ENCODE assay signal across 9 cellular contexts in the genomic region with DNA sequence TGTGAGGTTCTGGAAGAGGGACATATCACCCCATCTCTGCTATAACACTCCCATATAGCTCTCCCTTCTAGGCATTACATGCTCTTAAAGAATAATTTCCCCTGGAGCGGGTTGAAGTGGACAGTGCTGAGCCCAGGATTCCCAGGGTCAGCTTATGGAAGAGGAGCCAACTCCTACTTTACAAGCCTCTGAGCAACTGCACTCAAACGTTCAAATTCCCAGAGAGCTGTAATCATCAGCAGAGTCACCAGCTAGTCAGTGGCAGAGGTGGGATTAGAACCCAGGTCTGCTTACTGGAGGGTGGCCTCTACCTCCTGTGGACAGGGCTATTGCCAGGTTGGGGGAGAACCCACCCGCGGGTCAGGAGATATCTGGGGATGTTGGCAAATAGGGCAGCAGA. TPM values are rescaled to one million over a fixed set of nuclear protein-coding genes. Genes with fewer than 3 reads are reported as not detected.
DNase-seq lines count a peak whose midpoint lies in the region; ATAC-seq and TF ChIP-seq lines count a peak whose summit lies in the region.
"Had no signal": no experiment of that assay in that cellular context is flagged by ENCODE, and none has a peak within 500 bp of the region (broad histone marks: within the 10 kb centered on the region; RNA-seq: fewer than 3 reads in every experiment).

No MANE protein-coding gene starts in this region.

- H3K36me3 Mint-ChIP-seq in T-cell: no peaks in the 10 kb centered on the region

- H3K9me3 ChIP-seq in stomach: no peaks in the 10 kb centered on the region

- H3K4me3 ChIP-seq in stomach: peak overlapping the region; percentile 71 to 86 (median 76)

- POLR2A ChIA-PET in T-cell (lab: Charles Lee): no interaction called here

- peaks cover 40 to 42% of the 10 kb centered on the region in 2 donors for H3K27me3 Mint-ChIP-seq in T-cell

- no peaks in the 10 kb centered on the region for H3K36me3 ChIP-seq in stomach

- peak overlapping the region; percentile 4 to 89 (median 84) for H3K27ac ChIP-seq in stomach

- peaks cover 11 to 76% (median 49%) of the 10 kb centered on the region in 4 donors for H3K4me1 ChIP-seq in stomach

- peaks cover 5 to 6% (median 6%) of the 10 kb centered on the region in 3 donors for H3K4me1 Mint-ChIP-seq in T-cell

- H3K27ac Mint-ChIP-seq in T-cell: no peak overlapping the region

- TF ChIP-seq CTCF in stomach (IDR thresholded peaks at IDR 0.05): no peak

- DNase-seq in G401 (ENCODE audit: low spot score): peak; percentile 16
- DNase-seq in T-cell: no peak
- peak; percentile 5 for DNase-seq in inferior parietal cortex (ENCODE audit: extremely low spot score)
- DNase-seq in stomach: no peak
- DNase-seq in mucosa of gallbladder (ENCODE audit: low spot score): no peak
- DNase-seq in MV-4-11 (lab: John Stamatoyannopoulos, UW): no peak
- DNase-seq in NCI-H1694 treated with DMSO at 0.1 percent for 48 hours (lab: John Stamatoyannopoulos, UW): no peak
- DNase-seq: activated CD4-positive, alpha-beta T cell treated with anti-CD3 and anti-CD28 coated beads, Interleukin-2, amount 50 U/mL, for 4 hours; retina had no signal

- intact Hi-C loops in stomach (cut with DNase I; ENCODE audit: low total_unique reads): no loop called here

- CTCF ChIA-PET in T-cell (lab: Charles Lee): no interaction called here

- WGBS in stomach, 5 donors: 14 to 47% (median 40%) methylated on average over 4 of the region's 4 CpGs

- H3K9me3 Mint-ChIP-seq in T-cell: no peaks in the 10 kb centered on the region

- no peak for TF ChIP-seq POLR2A in stomach (IDR thresholded peaks at IDR 0.05)

- ATAC-seq in T-cell (replicated peaks in 1 of 4): no peak

- in situ Hi-C loops in G401 (cut with HindIII; ENCODE audit: low sequenced_read_pairs): no loop called here

- H3K4me3 Mint-ChIP-seq in T-cell: peak overlapping the region; percentile 31 to 47 (median 45)

- peaks cover 0 to 20% (median 7%) of the 10 kb centered on the region in 3 donors for H3K27me3 ChIP-seq in stomach

- TF ChIP-seq EP300 in stomach (IDR thresholded peaks at IDR 0.05): no peak

RNA-seq across cellular contexts. Expression of gene NEURL1B, which starts 1.4 kb away (rescaled TPM):
- 0.75 and 1.6 TPM in 2 replicates for total RNA-seq in G401 (2014; rRNA removed; shearing (Covaris generic))
- total RNA-seq in T-cell (under 1 TPM; 0.07 to 0.64 (median 0.20) TPM), stomach (10 to 100 TPM in 4 of 5 donors, 1 to 10 TPM in 1; 9.1 to 60.3 (median 17.4) TPM), mucosa of gallbladder (27.9 TPM)
- 1 to 10 TPM; 2.7 to 7.3 (median 4.2) TPM for polyA plus RNA-seq in stomach

Comparison
In these comparisons a context has a peak if more than half of its experiments do, and no peak if none do; other contexts are left out.
1. DNase-seq: peak in G401 (single experiment) and inferior parietal cortex (single experiment); none in T-cell (0 of 34), stomach (single experiment), mucosa of gallbladder (single experiment), MV-4-11 (single experiment) and NCI-H1694 treated with DMSO at 0.1 percent for 48 hours (single experiment).